ENCODE assay signal across 38 cellular contexts in genomic region chr3:150141790-150142189, GRCh38.
"Had no signal": no experiment of that assay in that cellular context is flagged by ENCODE, and none has a peak within 500 bp of the region (broad histone marks: within the 10 kb centered on the region; RNA-seq: fewer than 3 reads in every experiment).

No MANE protein-coding gene starts in this region.

- DNase-seq: activated B cell treated with CpG ODN at 0.5 μM for 24 hours; activated CD4-positive, alpha-beta memory T cell treated with anti-CD3 and anti-CD28 coated beads for 36 hours; activated CD4-positive, alpha-beta T cell treated with anti-CD3 and anti-CD28 coated beads for 36 hours; activated CD4-positive, alpha-beta T cell treated with anti-CD3 and anti-CD28 coated beads, Interleukin-2, amount 10 ng/mL, durations not matched to agents 24 days and 14 days; activated CD4-positive, CD25-positive, alpha-beta regulatory T cell treated with anti-CD3 and anti-CD28 coated beads, Interleukin-2, amount 50 U/mL, for 72 hours; activated CD8-positive, alpha-beta memory T cell treated with anti-CD3 and anti-CD28 coated beads, Interleukin-2, amount 10 ng/mL, durations not matched to agents 7 days and 5 days; activated CD8-positive, alpha-beta memory T cell treated with anti-CD3 and anti-CD28 coated beads, Interleukin-2, amount 50 U/mL, for 4 hours; activated CD8-positive, alpha-beta T cell treated with anti-CD3 and anti-CD28 coated beads, Interleukin-2, amount 10 ng/mL, durations not matched to agents 7 days and 5 days; activated effector memory CD4-positive, alpha-beta T cell treated with anti-CD3 and anti-CD28 coated beads, Interleukin-2, amount 50 U/mL, for 16 hours; activated naive CD4-positive, alpha-beta T cell treated with anti-CD3 and anti-CD28 coated beads for 36 hours; activated naive CD8-positive, alpha-beta T cell treated with anti-CD3 and anti-CD28 coated beads for 36 hours; activated naive CD8-positive, alpha-beta T cell treated with anti-CD3 and anti-CD28 coated beads, Interleukin-2, amount 50 U/mL, for 24 hours; activated T-cell treated with anti-CD3 and anti-CD28 coated beads, Interleukin-2, amount 50 U/mL, for 1 hour; activated T-cell treated with anti-CD3 and anti-CD28 coated beads, Interleukin-2, amount 50 U/mL, for 48 hours; adrenal gland; amygdala; aorta; central memory CD4-positive, alpha-beta T cell; dorsolateral prefrontal cortex; effector memory CD4-positive, alpha-beta T cell; endodermal cell; foreskin fibroblast; head of caudate nucleus; T-helper 1 cell; T-helper 17 cell; T1000; WERI-Rb-1 had no signal

- H3K27ac ChIP-seq: adrenal gland, breast epithelium, cardiac muscle cell, coronary artery, dorsolateral prefrontal cortex, WERI-Rb-1 had no signal

- H3K36me3 Mint-ChIP-seq: activated CD4-positive, alpha-beta memory T cell treated with anti-CD3 and anti-CD28 coated beads for 36 hours; activated CD8-positive, alpha-beta memory T cell treated with anti-CD3 and anti-CD28 coated beads, Interleukin-2, amount 10 ng/mL, durations not matched to agents 7 days and 5 days; activated naive CD4-positive, alpha-beta T cell treated with anti-CD3 and anti-CD28 coated beads, Interleukin-2, amount 50 U/mL, for 24 hours; activated naive CD8-positive, alpha-beta T cell treated with anti-CD3 and anti-CD28 coated beads for 36 hours; brain had no signal

- FAIRE-seq: frontal cortex had no signal

- H3K4me3 ChIP-seq: adrenal gland, breast epithelium, cardiac muscle cell, coronary artery, dorsolateral prefrontal cortex had no signal

- H3K27me3 Mint-ChIP-seq: activated CD4-positive, alpha-beta T cell treated with anti-CD3 and anti-CD28 coated beads, Interleukin-2, amount 10 ng/mL, durations not matched to agents 24 days and 14 days; brain; dendritic cell treated with granulocyte-macrophage colony-stimulating factor and Interleukin-4, amounts not matched to agents 40 ng/mL and 50 ng/mL, for 4 days had no signal

- H3K36me3 ChIP-seq: adrenal gland, breast epithelium, cardiac muscle cell, WERI-Rb-1 had no signal

- H3K27me3 ChIP-seq: adrenal gland, breast epithelium, cardiac muscle cell, dorsolateral prefrontal cortex had no signal

- H3K27ac Mint-ChIP-seq: activated B cell treated with CpG ODN at 0.5 μM for 24 hours; activated CD4-positive, alpha-beta memory T cell treated with anti-CD3 and anti-CD28 coated beads for 36 hours; activated CD4-positive, alpha-beta T cell treated with anti-CD3 and anti-CD28 coated beads for 36 hours; activated CD4-positive, alpha-beta T cell treated with anti-CD3 and anti-CD28 coated beads, Interleukin-2, amount 10 ng/mL, durations not matched to agents 24 days and 14 days; activated CD8-positive, alpha-beta memory T cell treated with anti-CD3 and anti-CD28 coated beads, Interleukin-2, amount 10 ng/mL, durations not matched to agents 7 days and 5 days; activated CD8-positive, alpha-beta T cell treated with anti-CD3 and anti-CD28 coated beads, Interleukin-2, amount 10 ng/mL, durations not matched to agents 7 days and 5 days; activated naive CD4-positive, alpha-beta T cell treated with anti-CD3 and anti-CD28 coated beads for 36 hours; activated naive CD4-positive, alpha-beta T cell treated with anti-CD3 and anti-CD28 coated beads, Interleukin-2, amount 50 U/mL, for 24 hours; activated naive CD8-positive, alpha-beta T cell treated with anti-CD3 and anti-CD28 coated beads for 36 hours; activated naive CD8-positive, alpha-beta T cell treated with anti-CD3 and anti-CD28 coated beads, Interleukin-2, amount 50 U/mL, for 24 hours; activated T-helper 1 cell treated with anti-CD3 and anti-CD28 coated beads, Interleukin-12 subunit alpha, Interleukin-12 subunit beta, Interleukin-2, Interleukin-4 antibody, amounts not matched to agents 30 ng/mL and 10 ng/mL and 1 ng/mL, durations not matched to agents 14 hours and 24 hours and 36 hours; activated T-helper 2 cell treated with anti-CD3 and anti-CD28 coated beads, Interferon-gamma antibody, Interleukin-2, Interleukin-4, amounts not matched to agents 10 μg/mL and 5 μg/mL and 100 μg/mL, durations not matched to agents 14 hours and 24 hours and 36 hours; dendritic cell treated with granulocyte-macrophage colony-stimulating factor and Interleukin-4, amounts not matched to agents 40 ng/mL and 50 ng/mL, for 4 days; endodermal cell; T-helper 17 cell; T-helper 2 cell treated with Interferon-gamma antibody and Interleukin-4, amounts not matched to agents 5 μg/mL and 100 μg/mL, for 36 hours had no signal

- H3K9me3 Mint-ChIP-seq: activated B cell treated with CpG ODN at 0.5 μM for 24 hours; activated CD4-positive, alpha-beta memory T cell treated with anti-CD3 and anti-CD28 coated beads for 36 hours; activated CD4-positive, alpha-beta T cell treated with anti-CD3 and anti-CD28 coated beads, Interleukin-2, amount 10 ng/mL, durations not matched to agents 24 days and 14 days; activated naive CD4-positive, alpha-beta T cell treated with anti-CD3 and anti-CD28 coated beads for 36 hours; activated naive CD4-positive, alpha-beta T cell treated with anti-CD3 and anti-CD28 coated beads, Interleukin-2, amount 50 U/mL, for 24 hours; activated naive CD8-positive, alpha-beta T cell treated with anti-CD3 and anti-CD28 coated beads for 36 hours; activated naive CD8-positive, alpha-beta T cell treated with anti-CD3 and anti-CD28 coated beads, Interleukin-2, amount 50 U/mL, for 24 hours; activated T-helper 1 cell treated with anti-CD3 and anti-CD28 coated beads, Interleukin-12 subunit alpha, Interleukin-12 subunit beta, Interleukin-2, Interleukin-4 antibody, amounts not matched to agents 30 ng/mL and 10 ng/mL and 1 ng/mL, durations not matched to agents 14 hours and 24 hours and 36 hours; activated T-helper 2 cell treated with anti-CD3 and anti-CD28 coated beads, Interferon-gamma antibody, Interleukin-2, Interleukin-4, amounts not matched to agents 10 μg/mL and 5 μg/mL and 100 μg/mL, durations not matched to agents 14 hours and 24 hours and 36 hours; brain; dendritic cell treated with granulocyte-macrophage colony-stimulating factor and Interleukin-4, amounts not matched to agents 40 ng/mL and 50 ng/mL, for 4 days; endodermal cell; T-helper 2 cell treated with Interferon-gamma antibody and Interleukin-4, amounts not matched to agents 5 μg/mL and 100 μg/mL, for 36 hours had no signal

- H3K9me3 ChIP-seq: adrenal gland, breast epithelium had no signal

- H3K4me1 Mint-ChIP-seq: activated B cell treated with CpG ODN at 0.5 μM for 24 hours; activated CD4-positive, alpha-beta T cell treated with anti-CD3 and anti-CD28 coated beads for 36 hours; activated CD4-positive, alpha-beta T cell treated with anti-CD3 and anti-CD28 coated beads, Interleukin-2, amount 10 ng/mL, durations not matched to agents 24 days and 14 days; activated CD8-positive, alpha-beta memory T cell treated with anti-CD3 and anti-CD28 coated beads, Interleukin-2, amount 10 ng/mL, durations not matched to agents 7 days and 5 days; activated naive CD4-positive, alpha-beta T cell treated with anti-CD3 and anti-CD28 coated beads, Interleukin-2, amount 50 U/mL, for 24 hours; activated naive CD8-positive, alpha-beta T cell treated with anti-CD3 and anti-CD28 coated beads for 36 hours; activated naive CD8-positive, alpha-beta T cell treated with anti-CD3 and anti-CD28 coated beads, Interleukin-2, amount 50 U/mL, for 24 hours; T-helper 17 cell had no signal

- H3K4me3 Mint-ChIP-seq: activated B cell treated with CpG ODN at 0.5 μM for 24 hours; activated CD4-positive, alpha-beta memory T cell treated with anti-CD3 and anti-CD28 coated beads for 36 hours; activated CD4-positive, alpha-beta T cell treated with anti-CD3 and anti-CD28 coated beads for 36 hours; activated CD4-positive, alpha-beta T cell treated with anti-CD3 and anti-CD28 coated beads, Interleukin-2, amount 10 ng/mL, durations not matched to agents 24 days and 14 days; activated CD8-positive, alpha-beta memory T cell treated with anti-CD3 and anti-CD28 coated beads, Interleukin-2, amount 10 ng/mL, durations not matched to agents 7 days and 5 days; activated CD8-positive, alpha-beta T cell treated with anti-CD3 and anti-CD28 coated beads, Interleukin-2, amount 10 ng/mL, durations not matched to agents 7 days and 5 days; activated naive CD4-positive, alpha-beta T cell treated with anti-CD3 and anti-CD28 coated beads for 36 hours; activated naive CD4-positive, alpha-beta T cell treated with anti-CD3 and anti-CD28 coated beads, Interleukin-2, amount 50 U/mL, for 24 hours; activated naive CD8-positive, alpha-beta T cell treated with anti-CD3 and anti-CD28 coated beads for 36 hours; activated naive CD8-positive, alpha-beta T cell treated with anti-CD3 and anti-CD28 coated beads, Interleukin-2, amount 50 U/mL, for 24 hours; activated T-helper 1 cell treated with anti-CD3 and anti-CD28 coated beads, Interleukin-12 subunit alpha, Interleukin-12 subunit beta, Interleukin-2, Interleukin-4 antibody, amounts not matched to agents 30 ng/mL and 10 ng/mL and 1 ng/mL, durations not matched to agents 14 hours and 24 hours and 36 hours; brain; dendritic cell treated with granulocyte-macrophage colony-stimulating factor and Interleukin-4, amounts not matched to agents 40 ng/mL and 50 ng/mL, for 4 days; endodermal cell; T-helper 17 cell; T-helper 2 cell treated with Interferon-gamma antibody and Interleukin-4, amounts not matched to agents 5 μg/mL and 100 μg/mL, for 36 hours had no signal

- ATAC-seq: activated CD4-positive, alpha-beta T cell treated with anti-CD3 and anti-CD28 coated beads for 36 hours; activated CD8-positive, alpha-beta memory T cell treated with anti-CD3 and anti-CD28 coated beads, Interleukin-2, amount 10 ng/mL, durations not matched to agents 7 days and 5 days; activated CD8-positive, alpha-beta T cell treated with anti-CD3 and anti-CD28 coated beads, Interleukin-2, amount 10 ng/mL, durations not matched to agents 7 days and 5 days; activated naive CD8-positive, alpha-beta T cell treated with anti-CD3 and anti-CD28 coated beads, Interleukin-2, amount 50 U/mL, for 24 hours; esophagus mucosa; T-helper 17 cell had no signal

- H3K4me1 ChIP-seq: adrenal gland, breast epithelium had no signal
